ENCODE assay signal across 14 cellular contexts in genomic region chr6:145087034-145087433, GRCh38.
A peak's percentile ranks its signal among the peaks of the same experiment; 100 is the strongest.
DNase-seq lines count a peak whose midpoint lies in the region; ATAC-seq and TF ChIP-seq lines count a peak whose summit lies in the region.
"Had no signal": no experiment of that assay in that cellular context is flagged by ENCODE, and none has a peak within 500 bp of the region (broad histone marks: within the 10 kb centered on the region; RNA-seq: fewer than 3 reads in every experiment).

No MANE protein-coding gene starts in this region.

- in situ Hi-C loops in mammary epithelial cell (cut with MboI; ENCODE audit: low sequenced_read_pairs in 2 of 2): no loop called here

- no peaks in the 10 kb centered on the region for H3K36me3 ChIP-seq in mammary epithelial cell (ENCODE audit: insufficient read depth, low read length)
- H3K36me3 ChIP-seq: heart right ventricle, neural progenitor cell had no signal

- intact Hi-C loops in mammary epithelial cell (cut with micrococcal nuclease): no loop called here
- intact Hi-C loops in MCF 10A (cut with micrococcal nuclease): no loop called here
- intact Hi-C loops in CD4-positive, alpha-beta T cell (cut with DNase I, micrococcal nuclease): no loop called here

- no peaks in the 10 kb centered on the region for H3K27me3 ChIP-seq in mammary epithelial cell (ENCODE audit: insufficient read depth, low read length)
- H3K27me3 ChIP-seq in CD4-positive, alpha-beta T cell (ENCODE audit: control insufficient read depth, insufficient read depth, low read length): no peaks in the 10 kb centered on the region
- H3K27me3 ChIP-seq: heart right ventricle, neural progenitor cell had no signal

- no peak overlapping the region for H3K27ac Mint-ChIP-seq in MCF 10A (ENCODE audit: low read depth, unreplicated experiment)
- H3K27ac Mint-ChIP-seq in stimulated activated effector memory CD8-positive, alpha-beta T cell treated with anti-CD3 and anti-CD28 coated beads, Interleukin-12 subunit alpha, Interleukin-12 subunit beta, amount 100 ng/mL, for 72 hours: no peak overlapping the region
- no peak overlapping the region for H3K27ac Mint-ChIP-seq in activated CD4-positive, alpha-beta memory T cell treated with anti-CD3 and anti-CD28 coated beads, Interleukin-2, amount 10 ng/mL, durations not matched to agents 7 days and 5 days
- no peak overlapping the region for H3K27ac Mint-ChIP-seq in CD4-positive, alpha-beta T cell
- H3K27ac Mint-ChIP-seq: endodermal cell, neural progenitor cell had no signal

- peak; percentile 52 for ATAC-seq in HG03342 (IDR thresholded peaks at IDR 0.05; ENCODE audit: unreplicated experiment)
- peak; percentile 84 for ATAC-seq in stimulated activated effector memory CD8-positive, alpha-beta T cell treated with anti-CD3 and anti-CD28 coated beads, Interleukin-12 subunit alpha, Interleukin-12 subunit beta, amount 100 ng/mL, for 72 hours
- ATAC-seq in CD4-positive, alpha-beta T cell (ENCODE audit: poor library complexity): no peak

- peaks cover 11% of the 10 kb centered on the region for H3K4me1 Mint-ChIP-seq in MCF 10A (ENCODE audit: insufficient read depth, unreplicated experiment)
- H3K4me1 Mint-ChIP-seq in stimulated activated effector memory CD8-positive, alpha-beta T cell treated with anti-CD3 and anti-CD28 coated beads, Interleukin-12 subunit alpha, Interleukin-12 subunit beta, amount 100 ng/mL, for 72 hours: no peaks in the 10 kb centered on the region
- H3K4me1 Mint-ChIP-seq in activated CD4-positive, alpha-beta memory T cell treated with anti-CD3 and anti-CD28 coated beads, Interleukin-2, amount 10 ng/mL, durations not matched to agents 7 days and 5 days: no peaks in the 10 kb centered on the region
- H3K4me1 Mint-ChIP-seq in CD4-positive, alpha-beta T cell (ENCODE audit: low read depth): no peaks in the 10 kb centered on the region

- WGBS in mammary epithelial cell (ENCODE audit: low coverage, missing lambda C conversion rate): 72% methylated on average over 3 of the region's 3 CpGs

- BruUV-seq in mammary epithelial cell (replicated peaks; lab: Mats Ljungman, UMichigan) (no TSS peak), MCF 10A (replicated peaks; lab: Mats Ljungman, UMichigan) (no TSS peak)

- CTCF ChIA-PET in mammary epithelial cell (lab: Charles Lee; ENCODE audit: low non-redundant PET): no interaction called here
- CTCF ChIA-PET in MCF 10A (lab: Yijun Ruan, JAX): interaction anchor here (1.5 kb wide), 1 partner anchor 10 kb away, joined by 3 read pairs; no protein-coding TSS in a partner anchor
- CTCF ChIA-PET in activated CD4-positive, alpha-beta memory T cell treated with anti-CD3 and anti-CD28 coated beads, Interleukin-2, amount 10 ng/mL, durations not matched to agents 7 days and 5 days (lab: Charles Lee): interaction anchor here (0.6 kb wide), 1 partner anchor 332 kb away, joined by 3 read pairs; no protein-coding TSS in a partner anchor
- CTCF ChIA-PET in CD4-positive, alpha-beta T cell (lab: Charles Lee): no interaction called here

- TF ChIP-seq CTCF in mammary epithelial cell (conservative IDR thresholded peaks at IDR 0.05 in 1 of 2, IDR thresholded peaks at IDR 0.05 in 1 of 2; ENCODE audit: extremely low read depth in 1 of 2, insufficient read depth in 1 of 2, low read depth in 1 of 2, low read length in 2 of 2) (no peak), MCF 10A (IDR thresholded peaks at IDR 0.05; ENCODE audit: unreplicated experiment) (no peak)
- no peak for TF ChIP-seq CTCF in CD4-positive, alpha-beta T cell (IDR thresholded peaks at IDR 0.05)

- no peak overlapping the region for H2AFZ ChIP-seq in mammary epithelial cell (ENCODE audit: low read depth, low read length)

- no peak overlapping the region for H3K4me2 ChIP-seq in mammary epithelial cell (ENCODE audit: insufficient read depth, low read depth, low read length)
- H3K4me2 ChIP-seq: neural progenitor cell had no signal

- H4K20me1 ChIP-seq in mammary epithelial cell (ENCODE audit: insufficient read depth, low read length): no peaks in the 10 kb centered on the region

- H3K36me3 Mint-ChIP-seq in MCF 10A (ENCODE audit: insufficient read depth, unreplicated experiment): no peaks in the 10 kb centered on the region
- H3K36me3 Mint-ChIP-seq in stimulated activated effector memory CD8-positive, alpha-beta T cell treated with anti-CD3 and anti-CD28 coated beads, Interleukin-12 subunit alpha, Interleukin-12 subunit beta, amount 100 ng/mL, for 72 hours: no peaks in the 10 kb centered on the region
- no peaks in the 10 kb centered on the region for H3K36me3 Mint-ChIP-seq in activated CD4-positive, alpha-beta memory T cell treated with anti-CD3 and anti-CD28 coated beads, Interleukin-2, amount 10 ng/mL, durations not matched to agents 7 days and 5 days (ENCODE audit: low read depth)
- H3K36me3 Mint-ChIP-seq in CD4-positive, alpha-beta T cell (ENCODE audit: low read depth): no peaks in the 10 kb centered on the region
- H3K36me3 Mint-ChIP-seq: neural progenitor cell had no signal

- no peaks in the 10 kb centered on the region for H3K79me2 ChIP-seq in mammary epithelial cell (ENCODE audit: insufficient read depth, low read length)

- H3K4me3 ChIP-seq in mammary epithelial cell (replicated peaks in 1 of 3; ENCODE audit: insufficient read depth in 1 of 3, low read depth in 2 of 3, low read length in 3 of 3): no peak overlapping the region
- H3K4me3 ChIP-seq: heart right ventricle, neural progenitor cell had no signal

- no peaks in the 10 kb centered on the region for H3K27me3 Mint-ChIP-seq in MCF 10A (ENCODE audit: insufficient read depth, unreplicated experiment)
- peaks cover 6% of the 10 kb centered on the region for H3K27me3 Mint-ChIP-seq in activated CD4-positive, alpha-beta memory T cell treated with anti-CD3 and anti-CD28 coated beads, Interleukin-2, amount 10 ng/mL, durations not matched to agents 7 days and 5 days
- peaks cover 17% of the 10 kb centered on the region for H3K27me3 Mint-ChIP-seq in CD4-positive, alpha-beta T cell

- no peak overlapping the region for H3K4me3 Mint-ChIP-seq in MCF 10A (ENCODE audit: unreplicated experiment)
- H3K4me3 Mint-ChIP-seq in stimulated activated effector memory CD8-positive, alpha-beta T cell treated with anti-CD3 and anti-CD28 coated beads, Interleukin-12 subunit alpha, Interleukin-12 subunit beta, amount 100 ng/mL, for 72 hours: no peak overlapping the region
- no peak overlapping the region for H3K4me3 Mint-ChIP-seq in activated CD4-positive, alpha-beta memory T cell treated with anti-CD3 and anti-CD28 coated beads, Interleukin-2, amount 10 ng/mL, durations not matched to agents 7 days and 5 days
- no peak overlapping the region for H3K4me3 Mint-ChIP-seq in CD4-positive, alpha-beta T cell
- H3K4me3 Mint-ChIP-seq: endodermal cell, neural progenitor cell had no signal

- no peaks in the 10 kb centered on the region for H3K4me1 ChIP-seq in mammary epithelial cell (ENCODE audit: insufficient read depth, low read length)
- H3K4me1 ChIP-seq: heart right ventricle, neural progenitor cell had no signal

- no peak for TF ChIP-seq POLR2A in erythroblast (IDR thresholded peaks at IDR 0.05; ENCODE audit: low read length)

- dilution Hi-C loops in mammary epithelial cell (cut with HindIII; ENCODE audit: low sequenced_read_pairs): no loop called here

- no peaks in the 10 kb centered on the region for H3K9me3 ChIP-seq in mammary epithelial cell (replicated peaks; ENCODE audit: insufficient read depth, low read length)
- H3K9me3 ChIP-seq in CD4-positive, alpha-beta T cell (ENCODE audit: control insufficient read depth, low read length): no peaks in the 10 kb centered on the region

- no peaks in the 10 kb centered on the region for H3K9me3 Mint-ChIP-seq in MCF 10A (ENCODE audit: unreplicated experiment)
- H3K9me3 Mint-ChIP-seq in stimulated activated effector memory CD8-positive, alpha-beta T cell treated with anti-CD3 and anti-CD28 coated beads, Interleukin-12 subunit alpha, Interleukin-12 subunit beta, amount 100 ng/mL, for 72 hours: no peaks in the 10 kb centered on the region
- no peaks in the 10 kb centered on the region for H3K9me3 Mint-ChIP-seq in activated CD4-positive, alpha-beta memory T cell treated with anti-CD3 and anti-CD28 coated beads, Interleukin-2, amount 10 ng/mL, durations not matched to agents 7 days and 5 days
- H3K9me3 Mint-ChIP-seq in CD4-positive, alpha-beta T cell: no peaks in the 10 kb centered on the region
- H3K9me3 Mint-ChIP-seq: neural progenitor cell had no signal

- no peak overlapping the region for H3K27ac ChIP-seq in mammary epithelial cell (ENCODE audit: insufficient read depth, low read depth, low read length)
- no peak overlapping the region for H3K27ac ChIP-seq in CD4-positive, alpha-beta T cell (ENCODE audit: low read depth, low read length)
- H3K27ac ChIP-seq: heart right ventricle, neural progenitor cell had no signal

- DNase-seq in mammary epithelial cell (peak; percentile 49), MCF 10A (ENCODE audit: unreplicated experiment) (no peak), astrocyte of the hippocampus (ENCODE audit: low read depth, low spot score) (peak; percentile 68), erythroblast (lab: John Stamatoyannopoulos, UW) (no peak)
- DNase-seq in stimulated activated effector memory CD8-positive, alpha-beta T cell treated with anti-CD3 and anti-CD28 coated beads, Interleukin-12 subunit alpha, Interleukin-12 subunit beta, amount 100 ng/mL, for 72 hours (ENCODE audit: low spot score in 2 of 2): no peak
- no peak for DNase-seq in activated CD4-positive, alpha-beta memory T cell treated with anti-CD3 and anti-CD28 coated beads, Interleukin-2, amount 10 ng/mL, durations not matched to agents 7 days and 5 days
- DNase-seq in CD4-positive, alpha-beta T cell: no peak
- DNase-seq: activated T-cell treated with anti-CD3 and anti-CD28 coated beads, Interleukin-2, amount 50 U/mL, for 1 hour; COR-L47; heart right ventricle; NCI-H1694 had no signal

- H3K9ac ChIP-seq in mammary epithelial cell (ENCODE audit: insufficient read depth, low read length): no peak overlapping the region
- H3K9ac ChIP-seq: neural progenitor cell had no signal

- POLR2A ChIA-PET in MCF 10A (lab: Yijun Ruan, JAX): interaction anchor here (1.0 to 1.4 kb wide), 2 partner anchors 10 to 17 kb away, joined by 3 to 4 read pairs; no protein-coding TSS in a partner anchor
- POLR2A ChIA-PET in activated CD4-positive, alpha-beta memory T cell treated with anti-CD3 and anti-CD28 coated beads, Interleukin-2, amount 10 ng/mL, durations not matched to agents 7 days and 5 days (lab: Charles Lee): no interaction called here
- POLR2A ChIA-PET in CD4-positive, alpha-beta T cell (lab: Charles Lee): no interaction called here

Comparison
In these comparisons a context has a peak if more than half of its experiments do, and no peak if none do; other contexts are left out.
1. DNase-seq: peak in mammary epithelial cell (single experiment) and astrocyte of the hippocampus (single experiment); none in MCF 10A (single experiment), stimulated activated effector memory CD8-positive, alpha-beta T cell treated with anti-CD3 and anti-CD28 coated beads, Interleukin-12 subunit alpha, Interleukin-12 subunit beta, amount 100 ng/mL, for 72 hours (0 of 2), activated CD4-positive, alpha-beta memory T cell treated with anti-CD3 and anti-CD28 coated beads, Interleukin-2, amount 10 ng/mL, durations not matched to agents 7 days and 5 days (single experiment), CD4-positive, alpha-beta T cell (0 of 10) and erythroblast (0 of 2).
2. CTCF ChIA-PET loops: an anchor here in MCF 10A (1.5 kb wide) and activated CD4-positive, alpha-beta memory T cell treated with anti-CD3 and anti-CD28 coated beads, Interleukin-2, amount 10 ng/mL, durations not matched to agents 7 days and 5 days (0.6 kb wide); none called in mammary epithelial cell and CD4-positive, alpha-beta T cell.